In genomic region chr22:37442537-37442936, GRCh38 we compare ENCODE assay signal across 10 cellular contexts. TPM values are rescaled to one million over a fixed set of nuclear protein-coding genes. Genes with fewer than 3 reads are reported as not detected.
DNase-seq lines count a peak whose midpoint lies in the region; ATAC-seq and TF ChIP-seq lines count a peak whose summit lies in the region.
"Had no signal": no experiment of that assay in that cellular context is flagged by ENCODE, and none has a peak within 500 bp of the region (broad histone marks: within the 10 kb centered on the region; RNA-seq: fewer than 3 reads in every experiment).

No MANE protein-coding gene starts in this region.

- H3K27me3 Mint-ChIP-seq in nephron progenitor cell (ENCODE audit: low read depth, poor library complexity) = peaks cover 63% of the 10 kb centered on the region

- H3K36me3 Mint-ChIP-seq in nephron progenitor cell (ENCODE audit: low read depth) = no peaks in the 10 kb centered on the region

- no peak for TF ChIP-seq EP300 in Ishikawa (IDR thresholded peaks at IDR 0.05; ENCODE audit: borderline replicate concordance)

- no peaks in the 10 kb centered on the region for H3K27me3 ChIP-seq in ascending aorta

- H3K9me3 ChIP-seq in ascending aorta = no peaks in the 10 kb centered on the region

- H3K36me3 ChIP-seq in ascending aorta = no peaks in the 10 kb centered on the region

- no peak for TF ChIP-seq RAD21 in Ishikawa (IDR thresholded peaks at IDR 0.05; ENCODE audit: low read depth)

- intact Hi-C loops in ascending aorta (cut with DNase I) = no loop called here

- ATAC-seq in HG02759 (IDR thresholded peaks at IDR 0.05; ENCODE audit: unreplicated experiment) = no peak
- no peak for ATAC-seq in HG02642 (IDR thresholded peaks at IDR 0.05; ENCODE audit: poor library complexity, unreplicated experiment)

- TF ChIP-seq CTCF in ascending aorta (IDR thresholded peaks at IDR 0.05) = no peak
- TF ChIP-seq CTCF in nephron progenitor cell (IDR thresholded peaks at IDR 0.05) = no peak

- H3K4me3 ChIP-seq in ascending aorta = no peak overlapping the region
- H3K4me3 ChIP-seq: skin epidermis had no signal

- DNase-seq in Daoy (ENCODE audit: low read depth) (peak; percentile 43), SW 1271 (lab: John Stamatoyannopoulos, UW) (peak; percentile 17 to 42), islet precursor cell (peak; percentile 22), ascending aorta (ENCODE audit: low spot score in 2 of 2) (no peak), nephron progenitor cell (no peak)
- DNase-seq: activated CD4-positive, CD25-positive, alpha-beta regulatory T cell had no signal

- H3K4me1 Mint-ChIP-seq in nephron progenitor cell = peaks cover 10% of the 10 kb centered on the region

- no peak overlapping the region for H3K27ac Mint-ChIP-seq in nephron progenitor cell

- no peaks in the 10 kb centered on the region for H3K4me1 ChIP-seq in ascending aorta

- H3K4me3 Mint-ChIP-seq in nephron progenitor cell = no peak overlapping the region

- H3K9me3 Mint-ChIP-seq in nephron progenitor cell = peaks cover 20% of the 10 kb centered on the region

- H3K27ac ChIP-seq in ascending aorta = no peak overlapping the region
- H3K27ac ChIP-seq: skin epidermis had no signal

TF ChIP-seq in Ishikawa, 13 proteins besides CTCF, POLR2A, EP300 and RAD21:
- TF ChIP-seq ZBTB7A (IDR thresholded peaks at IDR 0.05; ENCODE audit: low read depth) (no peak), YY1 (IDR thresholded peaks at IDR 0.05; ENCODE audit: low read depth) (peak; percentile 86), MAX (IDR thresholded peaks at IDR 0.05) (no peak; the same call in 1 of the 2 replicates), CREB1 (IDR thresholded peaks at IDR 0.05; ENCODE audit: low read depth) (no peak), USF1 (IDR thresholded peaks at IDR 0.05) (peak; percentile 98), CEBPB (IDR thresholded peaks at IDR 0.05) (peak; percentile 99), REST (IDR thresholded peaks at IDR 0.05; ENCODE audit: low read depth) (no peak), FOXM1 (IDR thresholded peaks at IDR 0.05; ENCODE audit: borderline replicate concordance, low read depth) (no peak)
TF ChIP-seq in Ishikawa: peak in this region for 3.

RNA-seq across cellular contexts. Expression of gene ELFN2, which starts 15.3 kb away (rescaled TPM):
- 2.0 and 2.3 TPM in 2 replicates for total RNA-seq in Daoy (2014; rRNA removed; shearing (Covaris generic))
- total RNA-seq in ascending aorta = not detected

RNA-seq across cellular contexts. Expression of gene MFNG, which starts 43.6 kb away (rescaled TPM):
- total RNA-seq in Daoy (2014; rRNA removed; shearing (Covaris generic)) = 2.4 and 3.0 TPM in 2 replicates
- 101 TPM for total RNA-seq in ascending aorta

Comparison
In these comparisons a context has a peak if more than half of its experiments do, and no peak if none do; other contexts are left out.
1. DNase-seq: peak in Daoy (single experiment), SW 1271 (2 of 2) and islet precursor cell (single experiment); none in ascending aorta (0 of 2) and nephron progenitor cell (single experiment).
2. RNA of gene MFNG, which starts 43.6 kb away (total RNA-seq): 101 TPM in ascending aorta (single experiment); 2.4 to 3.0 TPM in Daoy; every median in the first group is over 10 times any median in the second.